13 cellular contexts compared by ENCODE assay signal in the genomic region with DNA sequence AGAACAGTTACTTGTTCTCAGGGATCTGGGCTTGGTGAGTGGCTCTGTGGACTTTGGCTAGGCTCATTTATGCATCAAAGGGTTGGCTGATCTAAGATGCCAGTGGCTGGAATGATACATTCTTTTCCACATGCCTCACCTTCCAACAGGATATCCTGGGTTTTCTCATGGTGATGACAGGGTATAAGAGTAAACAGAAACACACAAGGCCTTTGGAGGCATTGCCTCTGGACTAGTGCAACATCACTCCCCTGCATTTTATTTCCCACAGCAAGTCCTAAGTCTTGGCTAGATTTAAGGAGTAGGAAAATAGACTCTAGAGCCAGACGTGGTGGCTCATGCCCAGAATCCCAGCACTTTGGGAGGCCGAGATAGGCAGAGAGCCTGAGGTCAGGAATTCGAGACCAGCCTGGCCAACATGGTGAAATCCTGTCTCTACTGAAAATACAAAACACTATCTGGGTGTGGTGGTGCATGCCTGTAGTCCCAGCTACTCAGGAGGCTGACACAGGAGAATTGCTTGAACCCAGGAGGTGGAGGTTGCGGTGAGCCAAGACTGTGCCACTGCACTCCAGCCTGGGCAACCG. TPM values are rescaled to one million over a fixed set of nuclear protein-coding genes. Genes with fewer than 3 reads are reported as not detected.
DNase-seq lines count a peak whose midpoint lies in the region; ATAC-seq, FAIRE-seq and TF ChIP-seq lines count a peak whose summit lies in the region.
"Had no signal": no experiment of that assay in that cellular context is flagged by ENCODE, and none has a peak within 500 bp of the region (broad histone marks: within the 10 kb centered on the region; RNA-seq: fewer than 3 reads in every experiment).

No MANE protein-coding gene starts in this region.

- H3K79me2 ChIP-seq in GM23338 (replicated peaks; ENCODE audit: insufficient read depth) (no peaks in the 10 kb centered on the region), osteoblast (ENCODE audit: insufficient read depth, low read length) (no peaks in the 10 kb centered on the region)

- no peaks in the 10 kb centered on the region for H3K27me3 ChIP-seq in GM23338 (ENCODE audit: insufficient read depth)
- no peaks in the 10 kb centered on the region for H3K27me3 ChIP-seq in osteoblast (ENCODE audit: insufficient read depth, low read length)
- H3K27me3 ChIP-seq: Peyer's patch had no signal

- H3K4me1 ChIP-seq in GM23338 (ENCODE audit: insufficient read depth) (peaks cover 20% of the 10 kb centered on the region), osteoblast (ENCODE audit: insufficient read depth, low read length) (peaks cover 38% of the 10 kb centered on the region)
- H3K4me1 ChIP-seq: Peyer's patch had no signal

- peak overlapping the region; percentile 60 for H3K27ac Mint-ChIP-seq in GM23338
- peak overlapping the region; percentile 91 for H3K27ac Mint-ChIP-seq in endothelial cell (ENCODE audit: unreplicated experiment)
- no peak overlapping the region for H3K27ac Mint-ChIP-seq in type B pancreatic cell
- H3K27ac Mint-ChIP-seq: dendritic cell treated with granulocyte-macrophage colony-stimulating factor and Interleukin-4, amounts not matched to agents 40 ng/mL and 50 ng/mL, for 4 days; stimulated activated memory B cell treated with anti-CD40 and anti-IgM and Interleukin-4, amounts not matched to agents 10 μg/mL and 1 μg/mL and 100 μg/mL, for 72 hours had no signal

- no peak overlapping the region for H3K4me3 ChIP-seq in GM23338
- no peak overlapping the region for H3K4me3 ChIP-seq in osteoblast (ENCODE audit: insufficient read depth, low read length)
- H3K4me3 ChIP-seq: Peyer's patch had no signal

- H3K27ac ChIP-seq in GM23338 (ENCODE audit: low read depth) = no peak overlapping the region
- H3K27ac ChIP-seq in osteoblast (ENCODE audit: low read depth, low read length) = peak overlapping the region; percentile 72
- H3K27ac ChIP-seq: Peyer's patch had no signal

- no peak overlapping the region for H2AFZ ChIP-seq in GM23338
- H2AFZ ChIP-seq in osteoblast (ENCODE audit: low read length) = no peak overlapping the region

- FAIRE-seq in RCC 7860 (lab: Jason Lieb, UNC) = peak; percentile 91

- no peaks in the 10 kb centered on the region for H3K36me3 ChIP-seq in GM23338 (ENCODE audit: insufficient read depth)
- no peaks in the 10 kb centered on the region for H3K36me3 ChIP-seq in osteoblast (ENCODE audit: insufficient read depth, low read length)
- H3K36me3 ChIP-seq: Peyer's patch had no signal

- H3K4me2 ChIP-seq in GM23338 (no peak overlapping the region), osteoblast (ENCODE audit: insufficient read depth, low read length) (no peak overlapping the region)

- H3K27me3 Mint-ChIP-seq in GM23338 (ENCODE audit: insufficient read depth, low read depth, poor library complexity) (no peaks in the 10 kb centered on the region), endothelial cell (ENCODE audit: unreplicated experiment) (no peaks in the 10 kb centered on the region), type B pancreatic cell (peaks cover 31% of the 10 kb centered on the region)

- H3K4me3 Mint-ChIP-seq in GM23338 (no peak overlapping the region), endothelial cell (ENCODE audit: unreplicated experiment) (no peak overlapping the region), type B pancreatic cell (no peak overlapping the region)
- H3K4me3 Mint-ChIP-seq: dendritic cell treated with granulocyte-macrophage colony-stimulating factor and Interleukin-4, amounts not matched to agents 40 ng/mL and 50 ng/mL, for 4 days; stimulated activated memory B cell treated with anti-CD40 and anti-IgM and Interleukin-4, amounts not matched to agents 10 μg/mL and 1 μg/mL and 100 μg/mL, for 72 hours had no signal

- H3K9me2 ChIP-seq in GM23338 (ENCODE audit: insufficient read depth) = no peaks in the 10 kb centered on the region

- H4K20me1 ChIP-seq in GM23338 (replicated peaks; ENCODE audit: insufficient read depth) (no peaks in the 10 kb centered on the region), osteoblast (ENCODE audit: insufficient read depth, low read length) (no peaks in the 10 kb centered on the region)

- ATAC-seq in GM23338 (peak; percentile 39; the same call in 1 of the 3 replicates), HG02938 (IDR thresholded peaks at IDR 0.05; ENCODE audit: unreplicated experiment) (no peak)
- ATAC-seq: stimulated activated memory B cell treated with anti-CD40 and anti-IgM and Interleukin-4, amounts not matched to agents 10 μg/mL and 1 μg/mL and 100 μg/mL, for 72 hours had no signal

- H3F3A ChIP-seq in GM23338 (replicated peaks; ENCODE audit: low read depth) = no peaks in the 10 kb centered on the region

- DNase-seq in GM23338 (ENCODE audit: low spot score) (peak; percentile 55), RCC 7860 (ENCODE audit: low spot score) (peak; percentile 95), endothelial cell (ENCODE audit: low spot score) (no peak), osteoblast (ENCODE audit: insufficient read length, low spot score, missing footprints) (no peak), T-helper 1 cell (no peak), type B pancreatic cell (ENCODE audit: extremely low spot score, unreplicated experiment) (no peak)
- no peak for DNase-seq in NK-92 treated with Interleukin-12 subunit alpha and Interleukin-12 subunit beta, amount 100 ng/mL, for 24 hours (lab: John Stamatoyannopoulos, UW)
- DNase-seq: activated CD4-positive, CD25-positive, alpha-beta regulatory T cell treated with anti-CD3 and anti-CD28 coated beads, Interleukin-2, amount 50 U/mL, for 72 hours; NCI-H1092; Peyer's patch had no signal

- H3K9me3 Mint-ChIP-seq in GM23338 (no peaks in the 10 kb centered on the region), endothelial cell (ENCODE audit: unreplicated experiment) (no peaks in the 10 kb centered on the region), type B pancreatic cell (no peaks in the 10 kb centered on the region)
- H3K9me3 Mint-ChIP-seq: dendritic cell treated with granulocyte-macrophage colony-stimulating factor and Interleukin-4, amounts not matched to agents 40 ng/mL and 50 ng/mL, for 4 days; stimulated activated memory B cell treated with anti-CD40 and anti-IgM and Interleukin-4, amounts not matched to agents 10 μg/mL and 1 μg/mL and 100 μg/mL, for 72 hours had no signal

- H3K4me1 Mint-ChIP-seq in GM23338 (peaks cover 38% of the 10 kb centered on the region), endothelial cell (ENCODE audit: unreplicated experiment) (peaks cover 14% of the 10 kb centered on the region), type B pancreatic cell (ENCODE audit: unreplicated experiment) (peaks cover 4% of the 10 kb centered on the region)
- H3K4me1 Mint-ChIP-seq: stimulated activated memory B cell treated with anti-CD40 and anti-IgM and Interleukin-4, amounts not matched to agents 10 μg/mL and 1 μg/mL and 100 μg/mL, for 72 hours had no signal

- H3K36me3 Mint-ChIP-seq in GM23338 (ENCODE audit: low read depth) = no peaks in the 10 kb centered on the region
- H3K36me3 Mint-ChIP-seq in endothelial cell (ENCODE audit: low read depth, unreplicated experiment) = no peaks in the 10 kb centered on the region
- H3K36me3 Mint-ChIP-seq in type B pancreatic cell = no peaks in the 10 kb centered on the region
- H3K36me3 Mint-ChIP-seq: stimulated activated memory B cell treated with anti-CD40 and anti-IgM and Interleukin-4, amounts not matched to agents 10 μg/mL and 1 μg/mL and 100 μg/mL, for 72 hours had no signal

- TF ChIP-seq CTCF in GM23338 (conservative IDR thresholded peaks at IDR 0.05; ENCODE audit: low read depth in 2 of 2) (no peak), endothelial cell (IDR thresholded peaks at IDR 0.05; ENCODE audit: unreplicated experiment) (no peak), osteoblast (IDR thresholded peaks at IDR 0.05; ENCODE audit: extremely low read depth, low read depth, low read length) (no peak), type B pancreatic cell (conservative IDR thresholded peaks at IDR 0.05) (no peak)

- H3K9me3 ChIP-seq in osteoblast (ENCODE audit: low read depth, low read length) = no peaks in the 10 kb centered on the region
- H3K9me3 ChIP-seq: Peyer's patch had no signal

TF ChIP-seq in GM23338, 12 proteins besides CTCF, POLR2A, EP300 and RAD21 (continues in another document):
- TF ChIP-seq POLR2AphosphoS5 (IDR thresholded peaks at IDR 0.05; ENCODE audit: low read depth) = no peak

RNA-seq across cellular contexts. Expression of a gene that starts 47.9 kb away (rescaled TPM):
- 0.03 and 0.31 TPM in 2 replicates for total RNA-seq in GM23338 (2014; rRNA removed; shearing (Covaris generic))
- 0.21 TPM in 1 of 2 replicates, not detected in the other for polyA plus RNA-seq in GM23338 (2016; fragmentation: Nextera tagmentation; extraction: Ambion mirVana)
- total RNA-seq in endothelial cell (ENCODE audit: unreplicated experiment) (4.5 TPM), osteoblast (not detected in 2 replicates), type B pancreatic cell (ENCODE audit: low replicate concordance) (0.26 and 0.29 TPM in 2 replicates)
- total RNA-seq: Peyer's patch had no signal

Comparison
In these comparisons a context has a peak if more than half of its experiments do, and no peak if none do; other contexts are left out.
1. DNase-seq: peak in GM23338 (single experiment) and RCC 7860 (single experiment); none in endothelial cell (single experiment), osteoblast (single experiment), T-helper 1 cell (0 of 5), type B pancreatic cell (single experiment) and NK-92 treated with Interleukin-12 subunit alpha and Interleukin-12 subunit beta, amount 100 ng/mL, for 24 hours (single experiment).